8 cellular contexts compared by ENCODE assay signal in genomic region chr4:138555584-138555983, GRCh38.
DNase-seq lines count a peak whose midpoint lies in the region; ATAC-seq, FAIRE-seq and TF ChIP-seq lines count a peak whose summit lies in the region.

No MANE protein-coding gene starts in this region.

- TF ChIP-seq CTCF in OCI-LY3 (IDR thresholded peaks at IDR 0.05; ENCODE audit: low read depth, low read length) (peak; percentile 65), lower leg skin (IDR thresholded peaks at IDR 0.05) (no peak)

- H3K9ac ChIP-seq in OCI-LY3 (ENCODE audit: low read length): no peak overlapping the region

- H3K27ac ChIP-seq in OCI-LY3 (ENCODE audit: low read length): no peak overlapping the region

- no peak overlapping the region for H2AFZ ChIP-seq in OCI-LY3 (ENCODE audit: low read depth, low read length)

- no peak for TF ChIP-seq POLR2A in lower leg skin (IDR thresholded peaks at IDR 0.05)

- intact Hi-C loops in lower leg skin (cut with DNase I; ENCODE audit: low total_unique reads): no loop called here

- ATAC-seq in GM18868 (IDR thresholded peaks at IDR 0.05; ENCODE audit: unreplicated experiment): peak; percentile 75
- peak; percentile 77 for ATAC-seq in HG02885 (IDR thresholded peaks at IDR 0.05; ENCODE audit: poor library complexity, unreplicated experiment)

- H3K4me1 ChIP-seq in OCI-LY3 (ENCODE audit: low read length): no peaks in the 10 kb centered on the region

- H3K27me3 ChIP-seq in OCI-LY3 (ENCODE audit: low read depth, low read length): no peaks in the 10 kb centered on the region

- H3K4me3 ChIP-seq in OCI-LY3 (ENCODE audit: low read length): no peak overlapping the region
- no peak overlapping the region for H3K4me3 ChIP-seq in lower leg skin (ENCODE audit: low read depth, poor library complexity, severe bottlenecking)

- H4K20me1 ChIP-seq in OCI-LY3 (ENCODE audit: insufficient read depth, low read length): no peaks in the 10 kb centered on the region

- H3K79me2 ChIP-seq in OCI-LY3 (ENCODE audit: low read length): no peaks in the 10 kb centered on the region

- FAIRE-seq in GM19239 (lab: Jason Lieb, UNC): no peak

- H3K36me3 ChIP-seq in OCI-LY3 (replicated peaks; ENCODE audit: low read depth, low read length): no peaks in the 10 kb centered on the region

- WGBS in lower leg skin, 2 donors: 94 to 100% methylated on average over 1 of the region's 1 CpG

- DNase-seq in iPS-NIHi7 (ENCODE audit: extremely low spot score): peak; percentile 30
- no peak for DNase-seq in nucleus accumbens (lab: John Stamatoyannopoulos, UW)
- no peak for DNase-seq in lower leg skin (ENCODE audit: low spot score in 2 of 2)
- DNase-seq in NCI-H2196 treated with DMSO at 0.1 percent for 48 hours (lab: John Stamatoyannopoulos, UW; ENCODE audit: unreplicated experiment): no peak
- no peak for DNase-seq in GM19239 (ENCODE audit: insufficient read length, low spot score)

- no peaks in the 10 kb centered on the region for H3K9me3 ChIP-seq in OCI-LY3 (ENCODE audit: insufficient read depth, low read length)

- H3K4me2 ChIP-seq in OCI-LY3 (ENCODE audit: low read length): no peak overlapping the region
